In the genomic region with DNA sequence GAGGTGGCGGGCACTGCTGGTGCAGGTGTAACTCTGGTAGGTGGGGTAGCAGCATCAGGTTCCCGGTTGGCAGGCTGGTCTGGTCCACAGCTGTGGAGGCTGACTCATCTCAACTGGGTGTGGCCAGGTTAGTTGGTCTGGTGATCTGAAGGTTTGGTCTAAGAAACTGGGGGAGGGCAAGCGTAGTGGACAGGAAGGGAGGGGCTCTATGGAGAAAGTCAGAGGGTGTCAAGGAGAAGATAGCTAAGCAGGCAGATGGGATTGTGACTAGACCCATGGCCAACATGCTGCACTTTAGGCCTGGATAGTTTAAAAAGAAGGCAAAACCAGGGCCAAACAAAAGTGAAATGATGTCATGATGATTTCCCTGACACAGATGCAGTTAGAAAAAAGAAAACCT, we compare ENCODE assay signal across 11 cellular contexts. TPM values are rescaled to one million over a fixed set of nuclear protein-coding genes. Genes with fewer than 3 reads are reported as not detected.
DNase-seq lines count a peak whose midpoint lies in the region; ATAC-seq lines count a peak whose summit lies in the region.
"Had no signal": no experiment of that assay in that cellular context is flagged by ENCODE, and none has a peak within 500 bp of the region (broad histone marks: within the 10 kb centered on the region; RNA-seq: fewer than 3 reads in every experiment).

No MANE protein-coding gene starts in this region.

- peaks cover 7% of the 10 kb centered on the region for H3K4me1 Mint-ChIP-seq in memory B cell

- no peak overlapping the region for H3K4me3 Mint-ChIP-seq in memory B cell
- H3K4me3 Mint-ChIP-seq: activated naive CD4-positive, alpha-beta T cell treated with anti-CD3 and anti-CD28 coated beads, Interleukin-2, amount 10 ng/mL, durations not matched to agents 7 days and 5 days had no signal

- DNase-seq in DMS 273 (lab: John Stamatoyannopoulos, UW; ENCODE audit: unreplicated experiment) (peak; percentile 50), DMS 273 treated with DMSO at 0.1 percent for 48 hours (lab: John Stamatoyannopoulos, UW) (no peak), HT1080 (ENCODE audit: low read depth) (peak; percentile 69), RPMI8226 (peak; percentile 86), memory B cell (ENCODE audit: low spot score in 2 of 2) (no peak), NCI-H1105 (lab: John Stamatoyannopoulos, UW) (no peak)
- DNase-seq: activated naive CD4-positive, alpha-beta T cell treated with anti-CD3 and anti-CD28 coated beads, Interleukin-2, amount 10 ng/mL, durations not matched to agents 7 days and 5 days; NK-92 treated with Interleukin-12 subunit alpha and Interleukin-12 subunit beta, amount 100 ng/mL, for 24 hours; stimulated activated CD4-positive, alpha-beta T cell treated with anti-CD3 and anti-CD28 coated beads, Interleukin-2, amount 100 ng/mL, for 48 hours had no signal

- no peaks in the 10 kb centered on the region for H3K36me3 Mint-ChIP-seq in memory B cell
- H3K36me3 Mint-ChIP-seq: activated naive CD4-positive, alpha-beta T cell treated with anti-CD3 and anti-CD28 coated beads, Interleukin-2, amount 10 ng/mL, durations not matched to agents 7 days and 5 days had no signal

- ATAC-seq in memory B cell (ENCODE audit: low read depth) = peak; percentile 55
- no peak for ATAC-seq in GM18517 (IDR thresholded peaks at IDR 0.05; ENCODE audit: unreplicated experiment)
- ATAC-seq in GM18861 (IDR thresholded peaks at IDR 0.05; ENCODE audit: unreplicated experiment) = no peak

- no peaks in the 10 kb centered on the region for H3K9me3 Mint-ChIP-seq in memory B cell
- H3K9me3 Mint-ChIP-seq: activated naive CD4-positive, alpha-beta T cell treated with anti-CD3 and anti-CD28 coated beads, Interleukin-2, amount 10 ng/mL, durations not matched to agents 7 days and 5 days had no signal

- H3K27me3 Mint-ChIP-seq in memory B cell = peaks cover 4% of the 10 kb centered on the region

- H3K27ac Mint-ChIP-seq in memory B cell = no peak overlapping the region
- H3K27ac Mint-ChIP-seq: activated naive CD4-positive, alpha-beta T cell treated with anti-CD3 and anti-CD28 coated beads, Interleukin-2, amount 10 ng/mL, durations not matched to agents 7 days and 5 days had no signal

RNA-seq across cellular contexts. Expression of a gene that starts 7.9 kb away (rescaled TPM):
- total RNA-seq in HT1080 (2014; rRNA removed; shearing (Covaris generic)) = 0.53 and 1.8 TPM in 2 replicates
- polyA plus RNA-seq in HT1080 (2015; cell fraction: cytosol; rRNA removed) = 0.84 and 0.92 TPM in 2 replicates
- 2.0 and 2.1 TPM in 2 replicates for polyA plus RNA-seq in HT1080 (2015; cell fraction: nucleus; rRNA removed)

Comparison
In these comparisons a context has a peak if more than half of its experiments do, and no peak if none do; other contexts are left out.
1. DNase-seq: peak in DMS 273 (single experiment), HT1080 (single experiment) and RPMI8226 (single experiment); none in DMS 273 treated with DMSO at 0.1 percent for 48 hours (single experiment), memory B cell (0 of 2) and NCI-H1105 (single experiment).